21 cellular contexts compared by ENCODE assay signal in genomic region chr16:2726923-2727322, GRCh38. TPM values are rescaled to one million over a fixed set of nuclear protein-coding genes. Genes with fewer than 3 reads are reported as not detected.
DNase-seq lines count a peak whose midpoint lies in the region; ATAC-seq, FAIRE-seq and TF ChIP-seq lines count a peak whose summit lies in the region.
"Had no signal": no experiment of that assay in that cellular context is flagged by ENCODE, and none has a peak within 500 bp of the region (broad histone marks: within the 10 kb centered on the region; RNA-seq: fewer than 3 reads in every experiment).

No MANE protein-coding gene starts in this region.

- H3K36me3 Mint-ChIP-seq in astrocyte (ENCODE audit: low read depth, unreplicated experiment) (no peaks in the 10 kb centered on the region), H9 (ENCODE audit: insufficient read depth in 1 of 3, low read depth in 3 of 3) (no peaks in the 10 kb centered on the region)
- H3K36me3 Mint-ChIP-seq: CD8-positive, alpha-beta T cell had no signal

- no peak overlapping the region for H3K23ac ChIP-seq in H9 (ENCODE audit: insufficient read length, low read depth, low read length)

- H3K56ac ChIP-seq in H9 (ENCODE audit: insufficient read length, low read depth, low read length) = no peak overlapping the region

- peak overlapping the region; percentile 34 for H3K27ac Mint-ChIP-seq in astrocyte (ENCODE audit: unreplicated experiment)
- no peak overlapping the region for H3K27ac Mint-ChIP-seq in H9
- H3K27ac Mint-ChIP-seq: B cell; CD4-positive, alpha-beta T cell; CD8-positive, alpha-beta T cell had no signal

- intact Hi-C loops in colonic mucosa (cut with DNase I) = no loop called here

- no peaks in the 10 kb centered on the region for H3K4me1 Mint-ChIP-seq in astrocyte (ENCODE audit: low read depth, unreplicated experiment)
- 0 out of 4 replicates have a peak, but pooled peaks cover 0 to 2% of the 10 kb centered on the region in 2 experiments for H3K4me1 Mint-ChIP-seq in H9

- no peak overlapping the region for H2AK5ac ChIP-seq in H9 (ENCODE audit: insufficient read length, low read length)

- H3K9me3 Mint-ChIP-seq in astrocyte (ENCODE audit: unreplicated experiment) = no peaks in the 10 kb centered on the region
- no peaks in the 10 kb centered on the region for H3K9me3 Mint-ChIP-seq in H9
- H3K9me3 Mint-ChIP-seq: CD4-positive, alpha-beta T cell; CD8-positive, alpha-beta T cell had no signal

- POLR2A ChIA-PET in A549 (lab: Yijun Ruan, JAX) = no interaction called here
- POLR2A ChIA-PET in HEK293 (lab: Yijun Ruan, JAX) = no interaction called here

- FAIRE-seq in A549 (lab: Jason Lieb, UNC) (no peak), astrocyte (lab: Jason Lieb, UNC) (no peak)
- FAIRE-seq: A204.1, D721Med, G401.6, GM12891, GM19239 had no signal

- ATAC-seq in A549 = 0 out of 6 replicates have a peak, but pooled peaks have one; percentile 23 to 60
- ATAC-seq: CD8-positive, alpha-beta T cell had no signal

- no peaks in the 10 kb centered on the region for H3K79me1 ChIP-seq in H9 (ENCODE audit: insufficient read depth, low read depth, low read length, poor library complexity, severe bottlenecking)

- H4K91ac ChIP-seq in H9 (ENCODE audit: insufficient read length, low read depth, low read length) = no peak overlapping the region

- no peak overlapping the region for H3K4me3 ChIP-seq in A549
- no peak overlapping the region for H3K4me3 ChIP-seq in HEK293 (ENCODE audit: low read depth, low read length)
- H3K4me3 ChIP-seq in astrocyte (ENCODE audit: insufficient read depth, low read depth, low read length) = no peak overlapping the region
- H3K4me3 ChIP-seq in colonic mucosa = no peak overlapping the region
- H3K4me3 ChIP-seq: BLaER1 treated with 17β-estradiol and CSF1 and Interleukin-3, amounts not matched to agents 10 nM and 100 nM had no signal

- TF ChIP-seq EP300 in A549 (IDR thresholded peaks at IDR 0.05) = no peak

- H3K27me3 Mint-ChIP-seq in astrocyte (ENCODE audit: low read depth, unreplicated experiment) (peaks cover 10% of the 10 kb centered on the region), H9 (ENCODE audit: low read depth) (peaks cover 2% of the 10 kb centered on the region; the same call in 1 of the 2 replicates)

- H3K4me3 Mint-ChIP-seq in astrocyte (ENCODE audit: unreplicated experiment) = no peak overlapping the region
- no peak overlapping the region for H3K4me3 Mint-ChIP-seq in H9
- H3K4me3 Mint-ChIP-seq: B cell; CD4-positive, alpha-beta T cell; CD8-positive, alpha-beta T cell had no signal

- H2BK12ac ChIP-seq in H9 (ENCODE audit: insufficient read length, low read depth, low read length) = no peak overlapping the region

- H2AFZ ChIP-seq in astrocyte (ENCODE audit: low read depth, low read length) = no peak overlapping the region
- H2AFZ ChIP-seq in H9 (ENCODE audit: low read length) = no peak overlapping the region

- H3K27ac ChIP-seq in A549 = no peak overlapping the region
- no peak overlapping the region for H3K27ac ChIP-seq in HEK293 (ENCODE audit: extremely low read depth, low read depth, low read length)
- H3K27ac ChIP-seq in astrocyte (ENCODE audit: low read depth, low read length) = no peak overlapping the region
- no peak overlapping the region for H3K27ac ChIP-seq in colonic mucosa
- no peak overlapping the region for H3K27ac ChIP-seq in H9 (ENCODE audit: insufficient read length, low read depth, low read length)
- H3K27ac ChIP-seq: BLaER1 treated with 17β-estradiol and CSF1 and Interleukin-3, amounts not matched to agents 10 nM and 100 nM; C4-2B had no signal

- CTCF ChIA-PET in A549 (lab: Yijun Ruan, JAX) (interaction anchor here (1.1 to 1.4 kb wide), 2 partner anchors 8 to 141 kb away, joined by 3 to 4 read pairs; no protein-coding TSS in a partner anchor), HEK293 (lab: Yijun Ruan, JAX) (interaction anchor here (0.8 kb wide), 1 partner anchor 199 kb away, joined by 3 read pairs; no protein-coding TSS in a partner anchor)

- no peak overlapping the region for H4K5ac ChIP-seq in H9 (ENCODE audit: insufficient read length, low read depth, low read length)

- H4K8ac ChIP-seq in H9 (replicated peaks; ENCODE audit: insufficient read length, low read depth, low read length) = no peak overlapping the region

- no peak overlapping the region for H2BK15ac ChIP-seq in H9 (ENCODE audit: low read depth, low read length)

- H3K14ac ChIP-seq in H9 (ENCODE audit: insufficient read depth, low read length) = no peak overlapping the region

- TF ChIP-seq RAD21 in A549 (conservative IDR thresholded peaks at IDR 0.05 in 1 of 2, IDR thresholded peaks at IDR 0.05 in 1 of 2) = no peak

- H3T11ph ChIP-seq in H9 (ENCODE audit: low read length) = no peak overlapping the region

- H3K4ac ChIP-seq in H9 (ENCODE audit: low read depth, low read length) = no peak overlapping the region

- 65% methylated on average over 5 of the region's 5 CpGs for WGBS in A549 (ENCODE audit: missing lambda C conversion rate)
- WGBS in H9 (ENCODE audit: extremely low coverage, insufficient read length, low lambda C conversion rate) = no CpG with 5 or more reads among the region's 5 CpGs

- TF ChIP-seq CTCF in A549 (IDR thresholded peaks at IDR 0.05) (no peak), HEK293 (tag by site-specific recombination; IDR thresholded peaks at IDR 0.05) (no peak), astrocyte (IDR thresholded peaks at IDR 0.05; ENCODE audit: insufficient read depth, low read depth, low read length) (no peak), colonic mucosa (IDR thresholded peaks at IDR 0.05) (no peak), H9 (conservative IDR thresholded peaks at IDR 0.05) (no peak)

- H3K4me2 ChIP-seq in A549 (no peak overlapping the region), astrocyte (ENCODE audit: low read length) (no peak overlapping the region), H9 (ENCODE audit: insufficient read depth, insufficient read length, low read length) (no peak overlapping the region)
- H3K4me2 ChIP-seq: BLaER1 treated with 17β-estradiol and CSF1 and Interleukin-3, amounts not matched to agents 10 nM and 100 nM had no signal

- no peak overlapping the region for H2BK120ac ChIP-seq in H9 (ENCODE audit: low read depth, low read length, poor library complexity, severe bottlenecking)

- H4K20me1 ChIP-seq in astrocyte (ENCODE audit: insufficient read depth, low read length) = no peaks in the 10 kb centered on the region
- H4K20me1 ChIP-seq in H9 (ENCODE audit: control insufficient read depth, insufficient read depth, insufficient read length) = no peaks in the 10 kb centered on the region
- H4K20me1 ChIP-seq: BLaER1 treated with 17β-estradiol and CSF1 and Interleukin-3, amounts not matched to agents 10 nM and 100 nM had no signal

- no peak for DNase-seq in A549 (ENCODE audit: low read depth in 1 of 2, low spot score in 1 of 2)
- DNase-seq in astrocyte (ENCODE audit: low read depth) = no peak
- DNase-seq in colonic mucosa = no peak
- no peak for DNase-seq in H9
- DNase-seq: 8988T; AML-193; Caco-2; Calu3; CD4-positive, alpha-beta T cell; CD8-positive, alpha-beta T cell; DMS79 treated with DMSO at 0.1 percent for 48 hours; GF-D8 had no signal

- H3K36me3 ChIP-seq in HEK293 (ENCODE audit: control insufficient read depth in 2 of 2, insufficient read depth in 1 of 2, low read length in 2 of 2) = no peaks in the 10 kb centered on the region
- H3K36me3 ChIP-seq in astrocyte (ENCODE audit: insufficient read depth, low read length) = no peaks in the 10 kb centered on the region
- no peaks in the 10 kb centered on the region for H3K36me3 ChIP-seq in colonic mucosa
- H3K36me3 ChIP-seq: BLaER1 treated with 17β-estradiol and CSF1 and Interleukin-3, amounts not matched to agents 10 nM and 100 nM had no signal

- peaks cover 7% of the 10 kb centered on the region; the same call in 2 of the 3 replicates for H3K4me1 ChIP-seq in A549
- H3K4me1 ChIP-seq in HEK293 (ENCODE audit: control insufficient read depth, insufficient read depth, low read length) = no peaks in the 10 kb centered on the region
- H3K4me1 ChIP-seq in astrocyte (ENCODE audit: insufficient read depth, low read length) = no peaks in the 10 kb centered on the region
- H3K4me1 ChIP-seq in colonic mucosa = no peaks in the 10 kb centered on the region
- H3K4me1 ChIP-seq in H9 (ENCODE audit: insufficient read depth, low read length) = no peaks in the 10 kb centered on the region

- H3K9ac ChIP-seq in astrocyte (ENCODE audit: low read length) = no peak overlapping the region
- H3K9ac ChIP-seq in colonic mucosa (ENCODE audit: low read depth in 2 of 2, low read length in 2 of 2) = no peak overlapping the region
- no peak overlapping the region for H3K9ac ChIP-seq in H9 (ENCODE audit: extremely low read depth, insufficient read length, low read length)
- H3K9ac ChIP-seq: BLaER1 treated with 17β-estradiol and CSF1 and Interleukin-3, amounts not matched to agents 10 nM and 100 nM had no signal

- H2BK5ac ChIP-seq in H9 (ENCODE audit: insufficient read length, low read length) = no peak overlapping the region

- no peak overlapping the region for H3K18ac ChIP-seq in H9 (ENCODE audit: insufficient read length, low read depth, low read length)

- no peaks in the 10 kb centered on the region for H3K9me3 ChIP-seq in A549
- H3K9me3 ChIP-seq in HEK293 (ENCODE audit: control insufficient read depth, insufficient read depth, low read depth, low read length) = no peaks in the 10 kb centered on the region
- no peaks in the 10 kb centered on the region for H3K9me3 ChIP-seq in astrocyte (ENCODE audit: insufficient read depth, low read depth, low read length)
- H3K9me3 ChIP-seq in colonic mucosa = no peaks in the 10 kb centered on the region
- no peaks in the 10 kb centered on the region for H3K9me3 ChIP-seq in H9 (ENCODE audit: control insufficient read depth, low read depth, low read length)
- H3K9me3 ChIP-seq: BLaER1 treated with 17β-estradiol and CSF1 and Interleukin-3, amounts not matched to agents 10 nM and 100 nM; Caco-2 had no signal

- H3K23me2 ChIP-seq in H9 (ENCODE audit: insufficient read length, low read depth, low read length, poor library complexity, severe bottlenecking) = no peaks in the 10 kb centered on the region

- H3K27me3 ChIP-seq in astrocyte (ENCODE audit: insufficient read depth, low read length) (no peaks in the 10 kb centered on the region), colonic mucosa (no peaks in the 10 kb centered on the region), H9 (ENCODE audit: insufficient read depth, low read length) (no peaks in the 10 kb centered on the region)
- H3K27me3 ChIP-seq: BLaER1 treated with 17β-estradiol and CSF1 and Interleukin-3, amounts not matched to agents 10 nM and 100 nM had no signal

- no peak overlapping the region for H2BK20ac ChIP-seq in H9 (ENCODE audit: low read depth, low read length, poor library complexity, severe bottlenecking)

- no peaks in the 10 kb centered on the region for H3K79me2 ChIP-seq in astrocyte (ENCODE audit: insufficient read depth, low read length)
- H3K79me2 ChIP-seq in H9 (ENCODE audit: insufficient read depth, low read length) = no peaks in the 10 kb centered on the region

- no peak for TF ChIP-seq POLR2A in A549 (IDR thresholded peaks at IDR 0.05; ENCODE audit: low read length)

RNA-seq across cellular contexts. Expression of gene PRSS27, which starts 6.9 kb away (rescaled TPM):
- polyA plus RNA-seq in A549 (2011; rRNA removed) (1.00 and 1.1 TPM in 2 replicates), A549 (2017; fragmentation: RNase III; extraction: RNeasy Plus Mini Kit Qiagen cat#74134 plus additional on column Dnase treatment) (0.62 to 1.3 TPM (median 1.2 TPM) in 3 replicates)
- polyA plus RNA-seq in A549 (2012; cell fraction: cytosol; rRNA removed) = 1.7 and 2.4 TPM in 2 replicates
- 3.4 and 3.5 TPM in 2 replicates for polyA plus RNA-seq in A549 (2012; cell fraction: nucleus; rRNA removed)
- polyA minus RNA-seq in A549 (2011; rRNA and poly(A)+ RNA removed) = 0.15 and 0.54 TPM in 2 replicates
- total RNA-seq in astrocyte (2.3 and 3.0 TPM in 2 replicates), colonic mucosa (under 1 TPM; 0.15 to 0.56 TPM), H9 (2021) (3.6 and 5.0 TPM in 2 replicates)

RNA-seq across cellular contexts. Expression of gene SRRM2, which starts 25.5 kb away (rescaled TPM):
- polyA plus RNA-seq in A549 (2011; rRNA removed) = 167 and 231 TPM in 2 replicates
- 245 and 313 TPM in 2 replicates for polyA plus RNA-seq in A549 (2012; cell fraction: cytosol; rRNA removed)
- polyA plus RNA-seq in A549 (2012; cell fraction: nucleus; rRNA removed) = 1,999 and 2,227 TPM in 2 replicates
- polyA plus RNA-seq in A549 (2017; fragmentation: RNase III; extraction: RNeasy Plus Mini Kit Qiagen cat#74134 plus additional on column Dnase treatment) = 473 to 527 TPM (median 512 TPM) in 3 replicates
- 211 and 257 TPM in 2 replicates for polyA minus RNA-seq in A549 (2011; rRNA and poly(A)+ RNA removed)
- total RNA-seq in astrocyte = 387 and 409 TPM in 2 replicates
- 100 to 1,000 TPM; 377 to 539 TPM for total RNA-seq in colonic mucosa
- total RNA-seq in H9 (2021) = 667 and 694 TPM in 2 replicates

RNA-seq across cellular contexts. Expression of gene KCTD5, which starts 44.6 kb away (rescaled TPM):
- polyA plus RNA-seq in A549 (2011; rRNA removed) (22.4 and 26.1 TPM in 2 replicates), A549 (2017; fragmentation: RNase III; extraction: RNeasy Plus Mini Kit Qiagen cat#74134 plus additional on column Dnase treatment) (22.8 to 26.3 TPM (median 22.9 TPM) in 3 replicates)
- 36.9 and 44.4 TPM in 2 replicates for polyA plus RNA-seq in A549 (2012; cell fraction: cytosol; rRNA removed)
- polyA plus RNA-seq in A549 (2012; cell fraction: nucleus; rRNA removed) = 37.1 and 61.7 TPM in 2 replicates
- polyA minus RNA-seq in A549 (2011; rRNA and poly(A)+ RNA removed) = 15.5 and 22.7 TPM in 2 replicates
- total RNA-seq in astrocyte (53.0 and 55.4 TPM in 2 replicates), colonic mucosa (10 to 100 TPM; 45.2 to 88.3 TPM), H9 (2021) (38.8 and 39.9 TPM in 2 replicates)

RNA-seq across cellular contexts. Expression of gene ELOB, which starts 50.2 kb away (rescaled TPM):
- polyA plus RNA-seq in A549 (2011; rRNA removed) (136 and 144 TPM in 2 replicates), A549 (2017; fragmentation: RNase III; extraction: RNeasy Plus Mini Kit Qiagen cat#74134 plus additional on column Dnase treatment) (414 to 494 TPM (median 469 TPM) in 3 replicates)
- 537 and 588 TPM in 2 replicates for polyA plus RNA-seq in A549 (2012; cell fraction: cytosol; rRNA removed)
- polyA plus RNA-seq in A549 (2012; cell fraction: nucleus; rRNA removed) = 410 and 487 TPM in 2 replicates
- 65.0 and 108 TPM in 2 replicates for polyA minus RNA-seq in A549 (2011; rRNA and poly(A)+ RNA removed)
- total RNA-seq in astrocyte (323 TPM in 2 replicates), colonic mucosa (100 to 1,000 TPM; 230 to 333 TPM), H9 (2021) (319 and 331 TPM in 2 replicates)
